In genomic region chr1:153633747-153634665, GRCh38 we compare ENCODE assay signal across 8 cellular contexts. TPM values are rescaled to one million over a fixed set of nuclear protein-coding genes. Genes with fewer than 3 reads are reported as not detected.
A peak's percentile ranks its signal among the peaks of the same experiment; 100 is the strongest.
DNase-seq lines count a peak whose midpoint lies in the region; ATAC-seq, FAIRE-seq and TF ChIP-seq lines count a peak whose summit lies in the region.

Gene CHTOP (plus strand): TSS chr1:153634066. CDS start chr1:153636589, 2,523 bp downstream.

- peak within 1 kb of the TSS; percentile 97 to 100 (median 99) for H3K27ac ChIP-seq in adrenal gland
- H3K27ac ChIP-seq in heart left ventricle, result peak within 1 kb of the TSS; percentile 99 to 100 (median 100)

- peak in 3 of 6 experiments; percentile 6 to 41 (median 35) for TF ChIP-seq CTCF in adrenal gland (IDR thresholded peaks at IDR 0.05)
- TF ChIP-seq CTCF in heart left ventricle (IDR thresholded peaks at IDR 0.05), result no peak
- TF ChIP-seq CTCF in type B pancreatic cell (conservative IDR thresholded peaks at IDR 0.05), result peak; percentile 44

- FAIRE-seq in GM12892 (lab: Jason Lieb, UNC), result peak; percentile 94

- H3K4me1 ChIP-seq in adrenal gland (replicated peaks in 1 of 2), result peaks cover 25 to 41% of the 10 kb centered on the region in 2 donors
- peaks cover 4 to 82% (median 51%) of the 10 kb centered on the region in 12 donors for H3K4me1 ChIP-seq in heart left ventricle

- peak; percentile 99 for TF ChIP-seq POLR2A in GM12892 (IDR thresholded peaks at IDR 0.05; ENCODE audit: low read depth, low read length)
- TF ChIP-seq POLR2A in adrenal gland (IDR thresholded peaks at IDR 0.05), result peak; percentile 74 to 87
- TF ChIP-seq POLR2A in heart left ventricle (IDR thresholded peaks at IDR 0.05), result peak; percentile 56 to 95

- no peaks in the 10 kb centered on the region for H3K9me3 ChIP-seq in adrenal gland (replicated peaks in 1 of 3)
- H3K9me3 ChIP-seq in heart left ventricle, result no peaks in the 10 kb centered on the region

- H3K27ac Mint-ChIP-seq in type B pancreatic cell, result peak within 1 kb of the TSS; percentile 100

- H3K27me3 ChIP-seq in adrenal gland (no peaks in the 10 kb centered on the region), heart left ventricle (no peaks in the 10 kb centered on the region)

- H3K9me3 Mint-ChIP-seq in type B pancreatic cell, result peaks cover 3% of the 10 kb centered on the region

- H3K36me3 Mint-ChIP-seq in type B pancreatic cell, result peaks cover 28% of the 10 kb centered on the region

- peak; percentile 97 for DNase-seq in GM12892 (ENCODE audit: insufficient read length)
- DNase-seq in NCI-H146 (lab: John Stamatoyannopoulos, UW), result peak; percentile 99
- DNase-seq in T-helper 1 cell, result peak; percentile 85 to 98 (median 91)
- DNase-seq in adrenal gland, result peak; percentile 97 to 99 (median 99)
- peak; percentile 97 to 98 (median 98) for DNase-seq in heart left ventricle
- DNase-seq in pons (ENCODE audit: low spot score), result peak; percentile 99
- DNase-seq in type B pancreatic cell (ENCODE audit: extremely low spot score, unreplicated experiment), result peak; percentile 96

- 1 to 7% (median 2%) methylated on average over 14 to 65 of the region's 65 CpGs for WGBS in adrenal gland, 4 donors
- WGBS in heart left ventricle, 4 donors, result 1 to 2% (median 2%) methylated on average over 56 to 65 of the region's 65 CpGs

- H3K36me3 ChIP-seq in adrenal gland (replicated peaks in 1 of 2) (peaks cover 0 to 29% of the 10 kb centered on the region in 2 donors), heart left ventricle (peaks cover 0 to 35% (median 31%) of the 10 kb centered on the region in 9 donors)

- H3K4me3 Mint-ChIP-seq in type B pancreatic cell, result peak within 1 kb of the TSS; percentile 99

- H3K4me3 ChIP-seq in adrenal gland (peak within 1 kb of the TSS; percentile 65 to 96 (median 85)), heart left ventricle (peak within 1 kb of the TSS; percentile 64 to 99 (median 82))

- no peaks in the 10 kb centered on the region for H3K27me3 Mint-ChIP-seq in type B pancreatic cell

- peaks cover 30% of the 10 kb centered on the region for H3K4me1 Mint-ChIP-seq in type B pancreatic cell (ENCODE audit: unreplicated experiment)

- intact Hi-C loops in adrenal gland (cut with DNase I), result no loop called here
- intact Hi-C loops in heart left ventricle (cut with DNase I), result loop anchor here in 4 of 10 donors (5.0 kb wide), 4 partner anchors 33 to 102 kb away; partner anchors contain the start of genes ILF2 (in 3 of the 4) and INTS3 (in 1 of the 4)

- peak; percentile 87 for ATAC-seq in HG02852 (IDR thresholded peaks at IDR 0.05; ENCODE audit: unreplicated experiment)
- peak; percentile 90 to 94 (median 93) for ATAC-seq in heart left ventricle

RNA-seq across cellular contexts. Expression of gene CHTOP, which starts in this region (rescaled TPM):
- polyA plus RNA-seq in GM12892 (2012; ENCODE audit: missing spikeins), result 40.1 TPM
- total RNA-seq in adrenal gland (10 to 100 TPM; 35.5 to 74.9 (median 55.8) TPM), heart left ventricle (10 to 100 TPM; 48.4 to 92.0 (median 67.7) TPM), type B pancreatic cell (ENCODE audit: low replicate concordance) (87.5 and 108 TPM in 2 replicates)
- polyA plus RNA-seq in adrenal gland (10 to 100 TPM; 59.1 to 83.3 (median 71.2) TPM), heart left ventricle (10 to 100 TPM; 72.9 to 73.4 TPM)

Comparison
In these comparisons a context has a peak if more than half of its experiments do, and no peak if none do; other contexts are left out.
1. Peak in every context shown above with its lines: DNase-seq, ATAC-seq, H3K4me3 ChIP-seq and H3K27ac ChIP-seq.